17 cellular contexts compared by ENCODE assay signal in the genomic region with DNA sequence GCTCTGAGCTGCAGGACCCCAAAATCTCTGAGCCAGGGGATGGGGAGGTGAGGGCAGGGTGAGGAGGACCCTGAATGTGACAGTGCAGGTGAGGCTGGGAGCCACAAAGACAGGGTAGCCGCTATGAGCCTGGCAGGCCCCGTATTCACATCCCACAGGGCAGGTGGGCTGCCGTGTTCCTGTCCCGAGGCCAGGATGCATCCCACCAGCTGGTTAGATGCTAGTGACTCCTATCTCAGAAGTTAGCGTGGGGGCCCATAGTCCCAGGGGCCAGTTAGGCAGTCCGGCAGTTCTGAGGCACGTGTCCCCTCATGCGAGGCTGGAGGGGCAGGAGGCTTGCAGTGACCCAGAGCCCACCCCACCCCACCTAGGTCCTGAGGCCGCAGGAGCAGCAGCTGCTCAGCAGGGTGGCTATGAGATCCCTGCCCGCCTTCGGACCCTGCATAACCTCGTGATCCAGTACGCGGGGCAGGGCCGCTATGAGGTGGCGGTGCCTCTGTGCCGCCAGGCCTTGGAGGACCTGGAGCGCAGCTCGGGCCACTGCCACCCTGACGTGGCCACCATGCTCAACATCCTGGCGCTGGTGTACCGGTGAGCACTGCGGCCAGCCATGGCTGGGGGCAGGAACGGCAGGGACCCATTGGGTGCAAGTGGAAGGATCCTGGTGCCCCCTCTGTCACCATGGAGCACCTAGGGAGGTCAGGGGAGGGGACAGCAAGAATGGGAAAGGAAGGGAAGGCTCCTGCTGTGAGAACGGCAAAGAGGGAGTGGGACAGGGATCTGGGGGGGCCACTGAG. TPM values are rescaled to one million over a fixed set of nuclear protein-coding genes. Genes with fewer than 3 reads are reported as not detected.
DNase-seq lines count a peak whose midpoint lies in the region; ATAC-seq and TF ChIP-seq lines count a peak whose summit lies in the region.
"Had no signal": no experiment of that assay in that cellular context is flagged by ENCODE, and none has a peak within 500 bp of the region (broad histone marks: within the 10 kb centered on the region; RNA-seq: fewer than 3 reads in every experiment).

No MANE protein-coding gene starts in this region.

- no peak overlapping the region for H2BK12ac ChIP-seq in trophoblast cell (ENCODE audit: low read length)

- H3K9me3 ChIP-seq in RWPE2 (ENCODE audit: severe bottlenecking): no peaks in the 10 kb centered on the region
- peaks cover 4% of the 10 kb centered on the region for H3K9me3 ChIP-seq in trophoblast cell (ENCODE audit: insufficient read depth, low read depth, low read length)
- H3K9me3 ChIP-seq in Karpas-422 (ENCODE audit: low read length): no peaks in the 10 kb centered on the region
- H3K9me3 ChIP-seq: MG63 had no signal

- H3K36me3 ChIP-seq in RWPE2 (ENCODE audit: low read depth): peaks cover 28% of the 10 kb centered on the region
- H3K36me3 ChIP-seq in trophoblast cell (ENCODE audit: control insufficient read depth in 1 of 2, insufficient read depth in 2 of 2, low read length in 2 of 2): peaks cover 31 to 38% of the 10 kb centered on the region in 2 experiments
- no peaks in the 10 kb centered on the region for H3K36me3 ChIP-seq in Karpas-422 (ENCODE audit: insufficient read depth, low read length)

- no peak overlapping the region for H3K9ac ChIP-seq in trophoblast cell (ENCODE audit: low read length)
- no peak overlapping the region for H3K9ac ChIP-seq in Karpas-422 (ENCODE audit: low read length)

- no peaks in the 10 kb centered on the region for H3K4me1 Mint-ChIP-seq in chondrocyte (ENCODE audit: low read depth)
- H3K4me1 Mint-ChIP-seq: CD4-positive, CD25-positive, alpha-beta regulatory T cell had no signal

- H3K36me3 Mint-ChIP-seq in chondrocyte (ENCODE audit: low read depth): peaks cover 13% of the 10 kb centered on the region

- no peak overlapping the region for H3K18ac ChIP-seq in trophoblast cell (ENCODE audit: low read length)

- H3K4me1 ChIP-seq in RWPE2 (ENCODE audit: insufficient read depth, poor library complexity, severe bottlenecking) (peaks cover 7% of the 10 kb centered on the region), trophoblast cell (ENCODE audit: control insufficient read depth in 1 of 2, insufficient read depth in 2 of 2, low read length in 2 of 2) (no peaks in the 10 kb centered on the region), Karpas-422 (ENCODE audit: low read length) (no peaks in the 10 kb centered on the region)

- no peak overlapping the region for H3K27ac Mint-ChIP-seq in chondrocyte (ENCODE audit: unreplicated experiment)
- H3K27ac Mint-ChIP-seq: CD4-positive, CD25-positive, alpha-beta regulatory T cell; H9 had no signal

- H3K4me2 ChIP-seq in trophoblast cell (ENCODE audit: low read length) (no peak overlapping the region), Karpas-422 (ENCODE audit: low read depth, low read length, poor library complexity, severe bottlenecking) (no peak overlapping the region)

- H3K4me3 ChIP-seq in RWPE2 (ENCODE audit: severe bottlenecking): no peak overlapping the region
- H3K4me3 ChIP-seq in trophoblast cell (ENCODE audit: low read depth, low read length): peak overlapping the region; percentile 25
- H3K4me3 ChIP-seq in Karpas-422 (ENCODE audit: low read length): no peak overlapping the region
- H3K4me3 ChIP-seq: GM12878, MG63 had no signal

- WGBS in trophoblast cell (ENCODE audit: extremely low coverage, insufficient coverage, insufficient read length): no CpG with 5 or more reads among the region's 25 CpGs

- POLR2A ChIA-PET in HEK293T (lab: Yijun Ruan, JAX): no interaction called here

- H3K79me1 ChIP-seq in trophoblast cell (ENCODE audit: low read length): no peaks in the 10 kb centered on the region

- TF ChIP-seq CTCF in RWPE2 (IDR thresholded peaks at IDR 0.05; ENCODE audit: poor library complexity, severe bottlenecking) (no peak), chondrocyte (IDR thresholded peaks at IDR 0.05) (no peak)

- H2BK5ac ChIP-seq in trophoblast cell (ENCODE audit: low read depth, low read length, poor library complexity): no peak overlapping the region

- DNase-seq in RWPE2 (ENCODE audit: low spot score) (peak; percentile 58), chondrocyte (ENCODE audit: low spot score) (peak; percentile 85), trophoblast cell (no peak), HEK293T (ENCODE audit: extremely low spot score) (no peak), Karpas-422 (no peak)
- DNase-seq: CD4-positive, CD25-positive, alpha-beta regulatory T cell; DND-41; H9; MG63; NCI-H1417; NCI-H1694 treated with DMSO at 0.1 percent for 48 hours; NCI-H446; NCI-H526; SHP77 had no signal

- no peaks in the 10 kb centered on the region for H3K27me3 ChIP-seq in RWPE2 (ENCODE audit: insufficient read depth, poor library complexity, severe bottlenecking)
- H3K27me3 ChIP-seq in trophoblast cell (ENCODE audit: insufficient read depth, low read length): no peaks in the 10 kb centered on the region
- H3K27me3 ChIP-seq in Karpas-422 (ENCODE audit: low read length): no peaks in the 10 kb centered on the region
- H3K27me3 ChIP-seq: MG63 had no signal

- no peak overlapping the region for H4K12ac ChIP-seq in trophoblast cell (ENCODE audit: low read depth, low read length)

- no peak overlapping the region for H4K8ac ChIP-seq in trophoblast cell (ENCODE audit: low read depth, low read length)

- no peak for ATAC-seq in RWPE2 (ENCODE audit: low read depth)
- ATAC-seq: GM12878 had no signal

- H3K79me2 ChIP-seq in trophoblast cell (ENCODE audit: control insufficient read depth, insufficient read depth, low read length, poor library complexity) (no peaks in the 10 kb centered on the region), Karpas-422 (ENCODE audit: low read length) (no peaks in the 10 kb centered on the region)

- 0 out of 2 replicates have a peak, but pooled peaks cover 2% of the 10 kb centered on the region for H4K20me1 ChIP-seq in Karpas-422 (ENCODE audit: insufficient read depth, low read depth, low read length)

- no peak overlapping the region for H2BK120ac ChIP-seq in trophoblast cell (ENCODE audit: insufficient read depth, low read length, poor library complexity)

- no peak overlapping the region for H3K14ac ChIP-seq in trophoblast cell (ENCODE audit: low read length)

- no peak overlapping the region for H3K27ac ChIP-seq in RWPE2 (ENCODE audit: poor library complexity, severe bottlenecking)
- no peak overlapping the region for H3K27ac ChIP-seq in trophoblast cell (ENCODE audit: low read depth, low read length)
- H3K27ac ChIP-seq in Karpas-422 (ENCODE audit: low read length): no peak overlapping the region

- CTCF ChIA-PET in HEK293T (lab: Yijun Ruan, JAX): no interaction called here

- no peak overlapping the region for H2AK5ac ChIP-seq in trophoblast cell (ENCODE audit: low read length)

- peaks cover 2% of the 10 kb centered on the region for H3K27me3 Mint-ChIP-seq in chondrocyte (ENCODE audit: low read depth)

- no peak overlapping the region for H3K23ac ChIP-seq in trophoblast cell (ENCODE audit: low read length)

- no peak overlapping the region for H4K91ac ChIP-seq in trophoblast cell (ENCODE audit: low read depth, low read length)

- H2AFZ ChIP-seq in trophoblast cell (ENCODE audit: insufficient read depth, low read length, poor library complexity) (no peak overlapping the region), Karpas-422 (ENCODE audit: low read length) (no peak overlapping the region)

- no peak overlapping the region for H3K4me3 Mint-ChIP-seq in chondrocyte (ENCODE audit: unreplicated experiment)
- H3K4me3 Mint-ChIP-seq: CD4-positive, CD25-positive, alpha-beta regulatory T cell; H9 had no signal

- H3K9me3 Mint-ChIP-seq in chondrocyte (ENCODE audit: low read depth): no peaks in the 10 kb centered on the region
- H3K9me3 Mint-ChIP-seq: CD4-positive, CD25-positive, alpha-beta regulatory T cell; H9 had no signal

- no peak overlapping the region for H3K4ac ChIP-seq in trophoblast cell (ENCODE audit: low read depth, low read length)

- H3K9me2 ChIP-seq in Karpas-422 (replicated peaks; ENCODE audit: insufficient read depth, low read length): no peaks in the 10 kb centered on the region

TF ChIP-seq in HEK293T, 16 proteins besides CTCF, POLR2A, EP300 and RAD21 (continues in another document):
- TF ChIP-seq CTBP1 (IDR thresholded peaks at IDR 0.05; ENCODE audit: borderline replicate concordance) (no peak), FOXA1 (IDR thresholded peaks at IDR 0.05) (no peak), ZNF384 (IDR thresholded peaks at IDR 0.05) (no peak), BHLHE40 (IDR thresholded peaks at IDR 0.05; ENCODE audit: borderline replicate concordance) (no peak), FOXM1 (IDR thresholded peaks at IDR 0.05; ENCODE audit: borderline replicate concordance) (no peak), LEF1 (IDR thresholded peaks at IDR 0.05; ENCODE audit: borderline replicate concordance) (no peak), SUZ12 (IDR thresholded peaks at IDR 0.05) (no peak), TARDBP (IDR thresholded peaks at IDR 0.05) (no peak), HDGF (IDR thresholded peaks at IDR 0.05; ENCODE audit: borderline replicate concordance) (no peak), L3MBTL2 (conservative IDR thresholded peaks at IDR 0.05) (no peak)
- TF ChIP-seq, protein P1, sequence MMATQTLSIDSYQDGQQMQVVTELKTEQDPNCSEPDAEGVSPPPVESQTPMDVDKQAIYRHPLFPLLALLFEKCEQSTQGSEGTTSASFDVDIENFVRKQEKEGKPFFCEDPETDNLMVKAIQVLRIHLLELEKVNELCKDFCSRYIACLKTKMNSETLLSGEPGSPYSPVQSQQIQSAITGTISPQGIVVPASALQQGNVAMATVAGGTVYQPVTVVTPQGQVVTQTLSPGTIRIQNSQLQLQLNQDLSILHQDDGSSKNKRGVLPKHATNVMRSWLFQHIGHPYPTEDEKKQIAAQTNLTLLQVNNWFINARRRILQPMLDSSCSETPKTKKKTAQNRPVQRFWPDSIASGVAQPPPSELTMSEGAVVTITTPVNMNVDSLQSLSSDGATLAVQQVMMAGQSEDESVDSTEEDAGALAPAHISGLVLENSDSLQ (IDR thresholded peaks at IDR 0.05): no peak

RNA-seq across cellular contexts. Expression of a gene that starts 7.2 kb away (rescaled TPM):
- 0.22 TPM in 1 of 3 replicates, not detected in the others for total RNA-seq in chondrocyte
- 1.7 and 1.9 TPM in 2 replicates for polyA plus RNA-seq in trophoblast cell (2013)
- total RNA-seq in Karpas-422 (2014; rRNA removed; shearing (Covaris generic); ENCODE audit: low replicate concordance): not detected in 2 replicates
- total RNA-seq: LHCN-M2 had no signal
- polyA plus RNA-seq: CD4-positive, CD25-positive, alpha-beta regulatory T cell had no signal

RNA-seq across cellular contexts. Expression of a gene that starts 22.6 kb away (rescaled TPM):
- total RNA-seq in chondrocyte: 29.6 to 38.0 TPM (median 32.5 TPM) in 3 replicates
- 28.2 and 30.2 TPM in 2 replicates for polyA plus RNA-seq in trophoblast cell (2013)
- total RNA-seq in Karpas-422 (2014; rRNA removed; shearing (Covaris generic); ENCODE audit: low replicate concordance): 15.4 and 23.4 TPM in 2 replicates

RNA-seq across cellular contexts. Expression of a gene that starts 25.1 kb away (rescaled TPM):
- total RNA-seq in chondrocyte: not detected in 3 replicates
- 0.03 TPM in 1 of 2 replicates, not detected in the other for polyA plus RNA-seq in trophoblast cell (2013)
- total RNA-seq in Karpas-422 (2014; rRNA removed; shearing (Covaris generic); ENCODE audit: low replicate concordance): not detected in 2 replicates
- total RNA-seq: CD4-positive, CD25-positive, alpha-beta regulatory T cell; H9; LHCN-M2 had no signal
- polyA plus RNA-seq: BJ; CD4-positive, CD25-positive, alpha-beta regulatory T cell had no signal

RNA-seq across cellular contexts. Expression of a gene that starts 57.1 kb away (rescaled TPM):
- 67.2 to 111 TPM (median 110 TPM) in 3 replicates for total RNA-seq in chondrocyte
- polyA plus RNA-seq in trophoblast cell (2013): 190 TPM in 2 replicates
- total RNA-seq in Karpas-422 (2014; rRNA removed; shearing (Covaris generic); ENCODE audit: low replicate concordance): 1.0 and 1.1 TPM in 2 replicates

RNA-seq across cellular contexts. Expression of a gene that starts 58.7 kb away (rescaled TPM):
- total RNA-seq in chondrocyte: 7.3 to 10.4 TPM (median 9.6 TPM) in 3 replicates
- 10.8 and 11.1 TPM in 2 replicates for polyA plus RNA-seq in trophoblast cell (2013)
- total RNA-seq in Karpas-422 (2014; rRNA removed; shearing (Covaris generic); ENCODE audit: low replicate concordance): 6.6 and 10.5 TPM in 2 replicates

Comparison
In these comparisons a context has a peak if more than half of its experiments do, and no peak if none do; other contexts are left out.
1. DNase-seq: peak in RWPE2 (single experiment) and chondrocyte (single experiment); none in trophoblast cell (0 of 2), HEK293T (single experiment) and Karpas-422 (single experiment).